8 cellular contexts compared by ENCODE assay signal in genomic region chr1:154559496-154559950, GRCh38. TPM values are rescaled to one million over a fixed set of nuclear protein-coding genes. Genes with fewer than 3 reads are reported as not detected.
A peak's percentile ranks its signal among the peaks of the same experiment; 100 is the strongest.
DNase-seq lines count a peak whose midpoint lies in the region; ATAC-seq and TF ChIP-seq lines count a peak whose summit lies in the region.

No MANE protein-coding gene starts in this region.

- DNase-seq in CD4-positive, alpha-beta T cell = peak; percentile 68 to 78 (median 70)
- DNase-seq in OCI-M2 (lab: John Stamatoyannopoulos, UW; ENCODE audit: unreplicated experiment) = peak; percentile 70
- DNase-seq in activated T-cell treated with anti-CD3 and anti-CD28 coated beads, Interleukin-2, amount 50 U/mL, for 1 hour = peak; percentile 79
- DNase-seq in stimulated activated CD8-positive, alpha-beta memory T cell treated with anti-CD3 and anti-CD28 coated beads, Interleukin-4, amount 100 ng/mL, for 48 hours = peak; percentile 86

- POLR2A ChIA-PET in CD4-positive, alpha-beta T cell (lab: Charles Lee) = interaction anchor here (0.6 to 1.7 kb wide), 12 partner anchors 9 to 526 kb away, joined by 3 to 8 read pairs (median 4); partner anchors contain the start of genes ADAR, CHRNB2 and PMVK

- peaks cover 42% of the 10 kb centered on the region for H3K4me1 Mint-ChIP-seq in CD4-positive, alpha-beta T cell (ENCODE audit: low read depth)

- H3K9ac ChIP-seq in mucosa of stomach (ENCODE audit: low read length) = peak overlapping the region; percentile 46

- H3K4me3 ChIP-seq in mucosa of stomach (ENCODE audit: low read length) = peak overlapping the region; percentile 52

- ATAC-seq in CD4-positive, alpha-beta T cell (ENCODE audit: poor library complexity) = peak; percentile 30
- ATAC-seq in GM21367 (IDR thresholded peaks at IDR 0.05; ENCODE audit: unreplicated experiment) = peak; percentile 35
- peak; percentile 69 for ATAC-seq in esophagus mucosa

- peak overlapping the region; percentile 49 for H3K27ac ChIP-seq in CD4-positive, alpha-beta T cell (ENCODE audit: low read depth, low read length)

- peaks cover 34% of the 10 kb centered on the region for H3K36me3 Mint-ChIP-seq in CD4-positive, alpha-beta T cell (ENCODE audit: low read depth)

- peak overlapping the region; percentile 91 for H3K4me3 Mint-ChIP-seq in CD4-positive, alpha-beta T cell

- CTCF ChIA-PET in CD4-positive, alpha-beta T cell (lab: Charles Lee) = interaction anchor here (0.6 to 2.4 kb wide), 17 partner anchors 18 to 530 kb away, joined by 3 to 15 read pairs (median 4); partner anchors contain the start of genes ADAM15 and PMVK

- TF ChIP-seq EP300 in Ishikawa (IDR thresholded peaks at IDR 0.05; ENCODE audit: borderline replicate concordance) = no peak

- peak; percentile 90 for TF ChIP-seq RAD21 in Ishikawa (IDR thresholded peaks at IDR 0.05; ENCODE audit: low read depth)

- no peaks in the 10 kb centered on the region for H3K9me3 ChIP-seq in CD4-positive, alpha-beta T cell (ENCODE audit: control insufficient read depth, low read length)
- H3K9me3 ChIP-seq in mucosa of stomach (ENCODE audit: control insufficient read depth, low read length) = no peaks in the 10 kb centered on the region

- TF ChIP-seq CTCF in CD4-positive, alpha-beta T cell (IDR thresholded peaks at IDR 0.05) = peak; percentile 94

- peaks cover 20% of the 10 kb centered on the region for H3K4me1 ChIP-seq in mucosa of stomach (ENCODE audit: control insufficient read depth, insufficient read depth, low read length)

- no peaks in the 10 kb centered on the region for H3K27me3 Mint-ChIP-seq in CD4-positive, alpha-beta T cell

- peak overlapping the region; percentile 80 for H3K27ac Mint-ChIP-seq in CD4-positive, alpha-beta T cell

- no peaks in the 10 kb centered on the region for H3K36me3 ChIP-seq in mucosa of stomach (ENCODE audit: control insufficient read depth, insufficient read depth, low read length)

- H3K9me3 Mint-ChIP-seq in CD4-positive, alpha-beta T cell = no peaks in the 10 kb centered on the region

- intact Hi-C loops in CD4-positive, alpha-beta T cell (cut with DNase I, micrococcal nuclease) = loop anchor here (1.0 to 10.0 kb wide), 17 partner anchors 49 to 525 kb away; partner anchors contain the start of genes ADAR (in 2 of the 2), EFNA4 (in 2 of the 2), ATP8B2 (in 1 of the 2) and HAX1 (in 1 of the 2)

- no peaks in the 10 kb centered on the region for H3K27me3 ChIP-seq in CD4-positive, alpha-beta T cell (ENCODE audit: control insufficient read depth, insufficient read depth, low read length)
- H3K27me3 ChIP-seq in mucosa of stomach (ENCODE audit: control insufficient read depth, insufficient read depth, low read length) = no peaks in the 10 kb centered on the region

TF ChIP-seq in Ishikawa, 13 proteins besides CTCF, POLR2A, EP300 and RAD21:
- TF ChIP-seq CEBPB (IDR thresholded peaks at IDR 0.05) (no peak), YY1 (IDR thresholded peaks at IDR 0.05; ENCODE audit: low read depth) (0 out of 2 replicates have a peak, but pooled peaks have one; percentile 28)

RNA-seq across cellular contexts. Expression of gene UBE2Q1, which starts 1.1 kb away (rescaled TPM):
- 10 to 100 TPM; 78.7 to 82.3 TPM for total RNA-seq in CD4-positive, alpha-beta T cell
- total RNA-seq in esophagus mucosa = 37.3 TPM

RNA-seq across cellular contexts. Expression of gene CHRNB2, which starts 8.1 kb away (rescaled TPM):
- total RNA-seq in CD4-positive, alpha-beta T cell = not detected
- 0.20 TPM for total RNA-seq in esophagus mucosa

RNA-seq across cellular contexts. Expression of gene ADAR, which starts 48.5 kb away (rescaled TPM):
- 100 to 1,000 TPM; 206 to 210 TPM for total RNA-seq in CD4-positive, alpha-beta T cell
- total RNA-seq in esophagus mucosa = 77.4 TPM

RNA-seq across cellular contexts. Expression of gene SHE, which starts 57.3 kb away (rescaled TPM):
- total RNA-seq in CD4-positive, alpha-beta T cell = not detected
- 1.4 TPM for total RNA-seq in esophagus mucosa

RNA-seq across cellular contexts. Expression of gene TDRD10, which starts 57.5 kb away (rescaled TPM):
- not detected for total RNA-seq in CD4-positive, alpha-beta T cell
- 0.44 TPM for total RNA-seq in esophagus mucosa

Comparison
In these comparisons a context has a peak if more than half of its experiments do, and no peak if none do; other contexts are left out.
1. Peak in every context shown above with its lines: DNase-seq, ATAC-seq, H3K4me3 ChIP-seq and H3K27ac ChIP-seq.